ENCODE assay signal across 14 cellular contexts in genomic region chr17:17833664-17834357, GRCh38. TPM values are rescaled to one million over a fixed set of nuclear protein-coding genes. Genes with fewer than 3 reads are reported as not detected.
DNase-seq lines count a peak whose midpoint lies in the region; ATAC-seq and TF ChIP-seq lines count a peak whose summit lies in the region.
"Had no signal": no experiment of that assay in that cellular context is flagged by ENCODE, and none has a peak within 500 bp of the region (broad histone marks: within the 10 kb centered on the region; RNA-seq: fewer than 3 reads in every experiment).

No MANE protein-coding gene starts in this region.

- H3K9me3 Mint-ChIP-seq in MCF 10A (ENCODE audit: unreplicated experiment) (no peaks in the 10 kb centered on the region), T-cell (no peaks in the 10 kb centered on the region)

- CTCF ChIA-PET in mammary epithelial cell (lab: Charles Lee; ENCODE audit: low non-redundant PET) = interaction anchor here (0.6 kb wide), 1 partner anchor 19 kb away, joined by 3 read pairs; no protein-coding TSS in a partner anchor
- CTCF ChIA-PET in MCF 10A (lab: Yijun Ruan, JAX) = interaction anchor here (0.6 to 0.7 kb wide), 2 partner anchors 138 to 566 kb away, joined by 3 to 5 read pairs; no protein-coding TSS in a partner anchor
- CTCF ChIA-PET in T-cell (lab: Charles Lee) = interaction anchor here in 1 of 2 donors (0.6 kb wide), 2 partner anchors 23 to 1121 kb away, joined by 3 to 9 read pairs; no protein-coding TSS in a partner anchor

- WGBS in mammary epithelial cell (ENCODE audit: low coverage, missing lambda C conversion rate) = 96% methylated on average over 8 of the region's 8 CpGs
- 71 to 75% methylated on average over 5 to 8 of the region's 8 CpGs for WGBS in gastroesophageal sphincter (ENCODE audit: low coverage in 1 of 2), 2 donors

- intact Hi-C loops in mammary epithelial cell (cut with micrococcal nuclease) (no loop called here), MCF 10A (cut with micrococcal nuclease) (no loop called here), tibial artery (cut with DNase I; ENCODE audit: low total_unique reads) (no loop called here)

- peaks cover 3% of the 10 kb centered on the region for H4K20me1 ChIP-seq in mammary epithelial cell (ENCODE audit: insufficient read depth, low read length)

- no peak for TF ChIP-seq POLR2A in gastroesophageal sphincter (IDR thresholded peaks at IDR 0.05)

- H3K4me3 Mint-ChIP-seq in MCF 10A (ENCODE audit: unreplicated experiment) (no peak overlapping the region), T-cell (peak overlapping the region in 2 of 3 donors; percentile 76 to 96)

- no peaks in the 10 kb centered on the region for H3K27me3 ChIP-seq in mammary epithelial cell (ENCODE audit: insufficient read depth, low read length)
- no peaks in the 10 kb centered on the region for H3K27me3 ChIP-seq in gastroesophageal sphincter
- H3K27me3 ChIP-seq in tibial artery = no peaks in the 10 kb centered on the region
- no peaks in the 10 kb centered on the region for H3K27me3 ChIP-seq in MG63
- H3K27me3 ChIP-seq: Peyer's patch, upper lobe of right lung had no signal

- H3K4me3 ChIP-seq in mammary epithelial cell (replicated peaks in 1 of 3; ENCODE audit: insufficient read depth in 1 of 3, low read depth in 2 of 3, low read length in 3 of 3) (no peak overlapping the region), gastroesophageal sphincter (no peak overlapping the region), tibial artery (no peak overlapping the region), MG63 (no peak overlapping the region)
- H3K4me3 ChIP-seq: Peyer's patch, upper lobe of right lung had no signal

- H2AFZ ChIP-seq in mammary epithelial cell (ENCODE audit: low read depth, low read length) = no peak overlapping the region

- dilution Hi-C loops in mammary epithelial cell (cut with HindIII; ENCODE audit: low sequenced_read_pairs) = loop anchor here (5.0 kb wide), 1 partner anchor 33 kb away; no protein-coding TSS in a partner anchor

- no peaks in the 10 kb centered on the region for H3K36me3 Mint-ChIP-seq in MCF 10A (ENCODE audit: insufficient read depth, unreplicated experiment)
- H3K36me3 Mint-ChIP-seq in T-cell = peaks cover 6% of the 10 kb centered on the region

- ATAC-seq in T-cell (replicated peaks in 1 of 4) = no peak
- ATAC-seq in gastroesophageal sphincter = no peak
- no peak for ATAC-seq in GM21619 (IDR thresholded peaks at IDR 0.05; ENCODE audit: unreplicated experiment)
- ATAC-seq: upper lobe of right lung had no signal

- no peak for DNase-seq in mammary epithelial cell
- DNase-seq in MCF 10A (ENCODE audit: unreplicated experiment) = no peak
- DNase-seq in T-cell = no peak
- DNase-seq in tibial artery = no peak
- no peak for DNase-seq in MG63
- DNase-seq in NCI-H510A (lab: John Stamatoyannopoulos, UW) = no peak
- DNase-seq: islet precursor cell; NCI-H1930; stimulated activated CD4-positive, alpha-beta T cell treated with anti-CD3 and anti-CD28 coated beads, Interleukin-4, amount 100 ng/mL, for 1 hour; upper lobe of right lung had no signal

- TSS peak; percentile 1 for BruUV-seq in mammary epithelial cell (replicated peaks; lab: Mats Ljungman, UMichigan)
- BruUV-seq in MCF 10A (replicated peaks; lab: Mats Ljungman, UMichigan) = no TSS peak

- POLR2A ChIA-PET in MCF 10A (lab: Yijun Ruan, JAX) = interaction anchor here (0.6 to 6.7 kb wide), 2 partner anchors 10 to 461 kb away, joined by 3 to 151 read pairs; no protein-coding TSS in a partner anchor
- POLR2A ChIA-PET in T-cell (lab: Charles Lee) = interaction anchor here in 1 of 2 donors (0.7 kb wide), 1 partner anchor 14 kb away, joined by 3 read pairs; no protein-coding TSS in a partner anchor

- peaks cover 15% of the 10 kb centered on the region for H3K36me3 ChIP-seq in mammary epithelial cell (ENCODE audit: insufficient read depth, low read length)
- peaks cover 0 to 4% of the 10 kb centered on the region in 2 donors for H3K36me3 ChIP-seq in gastroesophageal sphincter
- peaks cover 0 to 9% (median 0%) of the 10 kb centered on the region in 3 donors for H3K36me3 ChIP-seq in tibial artery
- peaks cover 20% of the 10 kb centered on the region for H3K36me3 ChIP-seq in MG63
- H3K36me3 ChIP-seq: upper lobe of right lung had no signal

- H3K27ac Mint-ChIP-seq in MCF 10A (ENCODE audit: low read depth, unreplicated experiment) (no peak overlapping the region), T-cell (peak overlapping the region; percentile 74 to 82)

- H3K27ac ChIP-seq in mammary epithelial cell (ENCODE audit: insufficient read depth, low read depth, low read length) (no peak overlapping the region), gastroesophageal sphincter (peak overlapping the region in 3 of 4 donors; percentile 98 to 100 (median 100)), tibial artery (peak overlapping the region; percentile 96 to 100)
- H3K27ac ChIP-seq: upper lobe of right lung, VCaP had no signal

- in situ Hi-C loops in mammary epithelial cell (cut with MboI; ENCODE audit: low sequenced_read_pairs in 2 of 2) = no loop called here

- no peak for TF ChIP-seq CTCF in mammary epithelial cell (conservative IDR thresholded peaks at IDR 0.05 in 1 of 2, IDR thresholded peaks at IDR 0.05 in 1 of 2; ENCODE audit: extremely low read depth in 1 of 2, insufficient read depth in 1 of 2, low read depth in 1 of 2, low read length in 2 of 2)
- no peak for TF ChIP-seq CTCF in MCF 10A (IDR thresholded peaks at IDR 0.05; ENCODE audit: unreplicated experiment)
- no peak for TF ChIP-seq CTCF in gastroesophageal sphincter (IDR thresholded peaks at IDR 0.05)
- TF ChIP-seq CTCF in tibial artery (IDR thresholded peaks at IDR 0.05) = no peak

- peak overlapping the region; percentile 32 for H3K4me2 ChIP-seq in mammary epithelial cell (ENCODE audit: insufficient read depth, low read depth, low read length)

- H3K4me1 ChIP-seq in mammary epithelial cell (ENCODE audit: insufficient read depth, low read length) (peaks cover 32% of the 10 kb centered on the region), gastroesophageal sphincter (peaks cover 8 to 85% (median 41%) of the 10 kb centered on the region in 3 donors), tibial artery (peaks cover 0 to 68% (median 41%) of the 10 kb centered on the region in 4 donors)

- H3K9me3 ChIP-seq in mammary epithelial cell (replicated peaks; ENCODE audit: insufficient read depth, low read length) (no peaks in the 10 kb centered on the region), gastroesophageal sphincter (no peaks in the 10 kb centered on the region), tibial artery (no peaks in the 10 kb centered on the region), MG63 (no peaks in the 10 kb centered on the region)
- H3K9me3 ChIP-seq: Peyer's patch, upper lobe of right lung had no signal

- H3K27me3 Mint-ChIP-seq in MCF 10A (ENCODE audit: insufficient read depth, unreplicated experiment) (no peaks in the 10 kb centered on the region), T-cell (no peaks in the 10 kb centered on the region)

- H3K4me1 Mint-ChIP-seq in MCF 10A (ENCODE audit: insufficient read depth, unreplicated experiment) (peaks cover 40% of the 10 kb centered on the region), T-cell (peaks cover 66 to 74% (median 73%) of the 10 kb centered on the region in 3 donors)

- no peak overlapping the region for H3K9ac ChIP-seq in mammary epithelial cell (ENCODE audit: insufficient read depth, low read length)

- H3K79me2 ChIP-seq in mammary epithelial cell (ENCODE audit: insufficient read depth, low read length) = peaks cover 79% of the 10 kb centered on the region

- no peak for TF ChIP-seq EP300 in gastroesophageal sphincter (IDR thresholded peaks at IDR 0.05)

RNA-seq across cellular contexts. Expression of gene SREBF1, which starts 3.0 kb away (rescaled TPM):
- total RNA-seq in mammary epithelial cell = 100 to 1,000 TPM; 109 to 173 TPM
- 71.5 TPM for polyA plus RNA-seq in mammary epithelial cell
- polyA minus RNA-seq in mammary epithelial cell = 152 TPM
- total RNA-seq in MCF 10A (2022) = 87.1 and 91.7 TPM in 2 replicates
- 100 to 1,000 TPM in 2 of 5 donors, 10 to 100 TPM in 3; 24.6 to 279 (median 38.9) TPM for total RNA-seq in T-cell
- 10 to 100 TPM; 16.1 to 90.7 (median 56.1) TPM for total RNA-seq in gastroesophageal sphincter
- total RNA-seq in MG63 (2014; rRNA removed; shearing (Covaris generic); ENCODE audit: low replicate concordance) = 36.0 and 59.3 TPM in 2 replicates
